Comparison of ENCODE assay signal across 15 cellular contexts in genomic region chr19:11322269-11323024, GRCh38. TPM values are rescaled to one million over a fixed set of nuclear protein-coding genes. Genes with fewer than 3 reads are reported as not detected.
DNase-seq lines count a peak whose midpoint lies in the region; ATAC-seq and TF ChIP-seq lines count a peak whose summit lies in the region.
"Had no signal": no experiment of that assay in that cellular context is flagged by ENCODE, and none has a peak within 500 bp of the region (broad histone marks: within the 10 kb centered on the region; RNA-seq: fewer than 3 reads in every experiment).

No MANE protein-coding gene starts in this region.

- intact Hi-C loops in stomach (cut with DNase I; ENCODE audit: low total_unique reads), result no loop called here

- peaks cover 13 to 28% (median 26%) of the 10 kb centered on the region in 4 donors for H3K36me3 ChIP-seq in stomach

- no peak for TF ChIP-seq POLR2A in stomach (IDR thresholded peaks at IDR 0.05)

- no peak overlapping the region for H3K4me3 ChIP-seq in stomach

- H3K9me3 ChIP-seq in stomach, result no peaks in the 10 kb centered on the region

- peaks cover 28 to 78% (median 38%) of the 10 kb centered on the region in 4 donors for H3K4me1 ChIP-seq in stomach

- TF ChIP-seq CTCF in stomach (IDR thresholded peaks at IDR 0.05), result no peak

- peak; percentile 25 for ATAC-seq in esophagus mucosa
- no peak for ATAC-seq in HG03342 (IDR thresholded peaks at IDR 0.05; ENCODE audit: unreplicated experiment)
- ATAC-seq: activated naive CD4-positive, alpha-beta T cell treated with anti-CD3 and anti-CD28 coated beads, Interleukin-2, amount 50 U/mL, for 72 hours had no signal

- peak; percentile 66 for DNase-seq in SIG-M5 treated with dmso at 0.1 percent for 504 hours (lab: John Stamatoyannopoulos, UW; ENCODE audit: unreplicated experiment)
- no peak for DNase-seq in SIG-M5 (lab: John Stamatoyannopoulos, UW)
- peak; percentile 77 for DNase-seq in NOMO-1 treated with DMSO at 0.1 percent for 48 hours (lab: John Stamatoyannopoulos, UW; ENCODE audit: unreplicated experiment)
- DNase-seq in stomach, result no peak
- DNase-seq in activated naive CD4-positive, alpha-beta T cell (lab: John Stamatoyannopoulos, UW), result no peak
- no peak for DNase-seq in HK-2 (ENCODE audit: unreplicated experiment)
- DNase-seq: activated CD4-positive, alpha-beta T cell treated with anti-CD3 and anti-CD28 coated beads, Interleukin-2, amount 50 U/mL, for 4 hours; NCI-H524 treated with DMSO at 0.1 percent for 48 hours had no signal

- TF ChIP-seq EP300 in stomach (IDR thresholded peaks at IDR 0.05), result no peak

- H3K27ac ChIP-seq in stomach, result peak overlapping the region in 3 of 5 donors; percentile 85 to 90 (median 88)

- 28 to 43% (median 34%) methylated on average over 7 of the region's 7 CpGs for WGBS in stomach, 5 donors

- H3K27me3 ChIP-seq in stomach, result no peaks in the 10 kb centered on the region

RNA-seq across cellular contexts. Expression of gene RAB3D, which starts 17.0 kb away (rescaled TPM):
- total RNA-seq in esophagus mucosa (141 TPM), stomach (10 to 100 TPM; 11.6 to 63.3 (median 16.3) TPM)
- polyA plus RNA-seq in stomach, result 10 to 100 TPM; 14.1 to 25.7 (median 21.7) TPM

RNA-seq across cellular contexts. Expression of gene TMEM205, which starts 23.6 kb away (rescaled TPM):
- 45.1 TPM for total RNA-seq in esophagus mucosa
- total RNA-seq in stomach, result 100 to 1,000 TPM in 2 of 5 donors, 10 to 100 TPM in 2, 1 to 10 TPM in 1; 5.8 to 117 (median 69.3) TPM
- 100 to 1,000 TPM in 1 of 3 donors, 10 to 100 TPM in 2; 58.2 to 169 (median 61.7) TPM for polyA plus RNA-seq in stomach

RNA-seq across cellular contexts. Expression of gene CCDC159, which starts 23.9 kb away (rescaled TPM):
- total RNA-seq in esophagus mucosa (7.4 TPM), stomach (10 to 100 TPM in 4 of 5 donors, 1 to 10 TPM in 1; 2.9 to 91.2 (median 20.3) TPM)
- polyA plus RNA-seq in stomach, result 10 to 100 TPM; 40.5 to 96.3 (median 70.0) TPM

RNA-seq across cellular contexts. Expression of gene TSPAN16, which starts 26.5 kb away (rescaled TPM):
- total RNA-seq in esophagus mucosa (not detected), stomach (not detected)
- not detected for polyA plus RNA-seq in stomach
- total RNA-seq: A172; activated naive CD4-positive, alpha-beta T cell treated with anti-CD3 and anti-CD28 coated beads, Interleukin-2, amount 50 U/mL, for 72 hours; pulmonary artery endothelial cell; subcutaneous adipose tissue; T-helper 1 cell treated with Interleukin-12 subunit alpha and Interleukin-12 subunit beta and Interleukin-4 antibody, amounts not matched to agents 30 ng/mL and 1 ng/mL, for 36 hours had no signal

RNA-seq across cellular contexts. Expression of gene PLPPR2, which starts 32.8 kb away (rescaled TPM):
- total RNA-seq in esophagus mucosa (7.3 TPM), stomach (100 to 1,000 TPM in 1 of 5 donors, 10 to 100 TPM in 1, 1 to 10 TPM in 3; 6.1 to 364 (median 9.9) TPM)
- polyA plus RNA-seq in stomach, result 10 to 100 TPM in 1 of 3 donors, 1 to 10 TPM in 2; 6.4 to 15.2 (median 9.8) TPM

Comparison
In these comparisons a context has a peak if more than half of its experiments do, and no peak if none do; other contexts are left out.
1. DNase-seq: peak in SIG-M5 treated with dmso at 0.1 percent for 504 hours (single experiment) and NOMO-1 treated with DMSO at 0.1 percent for 48 hours (single experiment); none in SIG-M5 (single experiment), stomach (single experiment), activated naive CD4-positive, alpha-beta T cell (0 of 4) and HK-2 (single experiment).